1 cellular context compared by ENCODE assay signal in genomic region chr16:11624205-11624604, GRCh38.
TF ChIP-seq lines count a peak whose summit lies in the region.

No MANE protein-coding gene starts in this region.

TF ChIP-seq in K562, 482 proteins besides CTCF, POLR2A, EP300 and RAD21 (continued from another document):
- no peak for TF ChIP-seq SLC30A9 (CRISPR knock-in tag; IDR thresholded peaks at IDR 0.05)
- TF ChIP-seq SPI1 (IDR thresholded peaks at IDR 0.05; ENCODE audit: borderline replicate concordance, low read depth, low read length): no peak
- no peak for TF ChIP-seq TRIM24 (IDR thresholded peaks at IDR 0.05)
- TF ChIP-seq HOXB6 (CRISPR knock-in tag; IDR thresholded peaks at IDR 0.05; ENCODE audit: borderline replicate concordance): no peak
- no peak for TF ChIP-seq TSC22D4 (tag; IDR thresholded peaks at IDR 0.05)
- no peak for TF ChIP-seq E2F3 (CRISPR knock-in tag; IDR thresholded peaks at IDR 0.05)
- TF ChIP-seq THAP12 (CRISPR knock-in tag; IDR thresholded peaks at IDR 0.05): no peak
- TF ChIP-seq MTA1 (IDR thresholded peaks at IDR 0.05; ENCODE audit: borderline replicate concordance): no peak
- TF ChIP-seq RFX1 (IDR thresholded peaks at IDR 0.05): peak; percentile 71
- no peak for TF ChIP-seq ZNF639 (CRISPR knock-in tag; conservative IDR thresholded peaks at IDR 0.05 in 1 of 2, IDR thresholded peaks at IDR 0.05 in 1 of 2)
- peak; percentile 91 for TF ChIP-seq TFE3 (CRISPR knock-in tag; IDR thresholded peaks at IDR 0.05)
- peak; percentile 69 for TF ChIP-seq BHLHE40 (IDR thresholded peaks at IDR 0.05; ENCODE audit: low read length)
- no peak for TF ChIP-seq MAFK (IDR thresholded peaks at IDR 0.05; ENCODE audit: low read length)
- TF ChIP-seq ZNF133 (CRISPR knock-in tag; IDR thresholded peaks at IDR 0.05): no peak
- TF ChIP-seq CHD2 (IDR thresholded peaks at IDR 0.05; ENCODE audit: low read depth, low read length): no peak
- no peak for TF ChIP-seq RNF2 (IDR thresholded peaks at IDR 0.05)
- no peak for TF ChIP-seq MECOM (CRISPR knock-in tag; IDR thresholded peaks at IDR 0.05)
- no peak for TF ChIP-seq CBX1 (IDR thresholded peaks at IDR 0.05; ENCODE audit: low read depth)
- no peak for TF ChIP-seq TEAD4 (IDR thresholded peaks at IDR 0.05; ENCODE audit: low read length)
- no peak for TF ChIP-seq TEAD4 (CRISPR knock-in tag; IDR thresholded peaks at IDR 0.05; ENCODE audit: borderline replicate concordance)
- TF ChIP-seq SRSF1 (IDR thresholded peaks at IDR 0.05; ENCODE audit: low read depth, low read length): no peak
